In the genomic region with DNA sequence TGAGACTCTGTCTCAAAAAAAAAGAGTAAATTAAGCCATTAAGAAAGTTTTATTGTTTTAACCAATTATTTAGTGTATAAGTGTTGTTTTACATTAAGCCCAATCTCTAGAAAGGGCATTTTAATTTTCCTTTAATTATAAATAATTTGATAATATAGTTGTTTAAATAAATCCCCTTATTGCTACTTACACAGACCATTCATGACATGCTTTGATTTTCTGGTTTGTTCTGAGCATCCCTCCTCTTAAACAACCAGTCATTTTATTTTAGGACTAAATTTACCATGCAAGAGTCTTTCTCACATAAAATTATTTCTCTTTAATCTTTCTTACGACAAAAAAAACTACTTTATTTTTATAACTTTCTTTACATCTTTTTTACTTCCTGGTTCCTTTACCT, we compare ENCODE assay signal across 25 cellular contexts. TPM values are rescaled to one million over a fixed set of nuclear protein-coding genes. Genes with fewer than 3 reads are reported as not detected.
A peak's percentile ranks its signal among the peaks of the same experiment; 100 is the strongest.
DNase-seq lines count a peak whose midpoint lies in the region; ATAC-seq and TF ChIP-seq lines count a peak whose summit lies in the region.
"Had no signal": no experiment of that assay in that cellular context is flagged by ENCODE, and none has a peak within 500 bp of the region (broad histone marks: within the 10 kb centered on the region; RNA-seq: fewer than 3 reads in every experiment).

No MANE protein-coding gene starts in this region.

- no peaks in the 10 kb centered on the region for H3F3A ChIP-seq in neural progenitor cell (ENCODE audit: low read depth)

- H3K27ac Mint-ChIP-seq in neural progenitor cell: no peak overlapping the region
- H3K27ac Mint-ChIP-seq: CD14-positive monocyte; CD4-positive, alpha-beta memory T cell; CD4-positive, CD25-positive, alpha-beta regulatory T cell; CD8-positive, alpha-beta memory T cell had no signal

- H3K4me1 Mint-ChIP-seq in neural progenitor cell: no peaks in the 10 kb centered on the region
- H3K4me1 Mint-ChIP-seq: CD14-positive monocyte; CD4-positive, alpha-beta memory T cell; CD4-positive, CD25-positive, alpha-beta regulatory T cell; CD8-positive, alpha-beta memory T cell had no signal

- H3K27me3 ChIP-seq in neural progenitor cell: no peaks in the 10 kb centered on the region
- H3K27me3 ChIP-seq: BE2C had no signal

- no peak overlapping the region for H3K4me3 ChIP-seq in neural progenitor cell
- H3K4me3 ChIP-seq: BLaER1, GM12878 had no signal

- no peaks in the 10 kb centered on the region for H3K4me1 ChIP-seq in neural progenitor cell
- H3K4me1 ChIP-seq: BE2C, BLaER1 had no signal

- H3K27me3 Mint-ChIP-seq in neural progenitor cell (ENCODE audit: insufficient read depth, low read depth): no peaks in the 10 kb centered on the region
- H3K27me3 Mint-ChIP-seq: CD4-positive, CD25-positive, alpha-beta regulatory T cell had no signal

- H3K9me3 Mint-ChIP-seq in neural progenitor cell: peaks cover 20% of the 10 kb centered on the region

- no peaks in the 10 kb centered on the region for H3K36me3 ChIP-seq in neural progenitor cell
- H3K36me3 ChIP-seq: BE2C, BLaER1 had no signal

- no peaks in the 10 kb centered on the region for H4K20me1 ChIP-seq in neural progenitor cell (ENCODE audit: low read depth)
- H4K20me1 ChIP-seq: BLaER1 had no signal

- no peak overlapping the region for H3K9ac ChIP-seq in neural progenitor cell
- H3K9ac ChIP-seq: BLaER1 had no signal

- H2AFZ ChIP-seq in neural progenitor cell (replicated peaks): no peak overlapping the region

- no peaks in the 10 kb centered on the region for H3K79me2 ChIP-seq in neural progenitor cell (ENCODE audit: low read depth)

- no peak overlapping the region for H3K4me2 ChIP-seq in neural progenitor cell
- H3K4me2 ChIP-seq: BLaER1 had no signal

- H3K36me3 Mint-ChIP-seq in neural progenitor cell: no peaks in the 10 kb centered on the region
- H3K36me3 Mint-ChIP-seq: CD14-positive monocyte; CD4-positive, CD25-positive, alpha-beta regulatory T cell; CD8-positive, alpha-beta memory T cell had no signal

- peak; percentile 5 for DNase-seq in DMS53 (lab: John Stamatoyannopoulos, UW)
- DNase-seq in DMS53 treated with DMSO at 0.1 percent for 48 hours (lab: John Stamatoyannopoulos, UW; ENCODE audit: unreplicated experiment): no peak
- DNase-seq in OCI-M1 (lab: John Stamatoyannopoulos, UW): peak; percentile 0
- DNase-seq in neural progenitor cell (ENCODE audit: low spot score): peak; percentile 4
- DNase-seq: ACHN; BE2C; C1 segment of cervical spinal cord; CD4-positive, alpha-beta memory T cell; CD4-positive, CD25-positive, alpha-beta regulatory T cell; CD8-positive, alpha-beta memory T cell; COR-L47; DMS 273 treated with DMSO at 0.1 percent for 48 hours; DMS153; DMS79; DND-41; EL; GDM1 had no signal

- ATAC-seq in HG03378 (IDR thresholded peaks at IDR 0.05; ENCODE audit: unreplicated experiment) (no peak), GM18867 (IDR thresholded peaks at IDR 0.05; ENCODE audit: unreplicated experiment) (no peak)
- ATAC-seq: GM12878 had no signal

- no peak overlapping the region for H3K27ac ChIP-seq in neural progenitor cell
- H3K27ac ChIP-seq: 22Rv1, BLaER1 had no signal

- H3K9me3 ChIP-seq in neural progenitor cell (ENCODE audit: low read depth): peaks cover 29% of the 10 kb centered on the region
- H3K9me3 ChIP-seq: BE2C had no signal

- no peak for TF ChIP-seq CTCF in neural progenitor cell (IDR thresholded peaks at IDR 0.05)

- no peak overlapping the region for H3K4me3 Mint-ChIP-seq in neural progenitor cell
- H3K4me3 Mint-ChIP-seq: CD14-positive monocyte; CD4-positive, alpha-beta memory T cell; CD4-positive, CD25-positive, alpha-beta regulatory T cell; CD8-positive, alpha-beta memory T cell had no signal

RNA-seq across cellular contexts. Expression of a gene that starts 23.5 kb away (rescaled TPM):
- total RNA-seq in neural progenitor cell (ENCODE audit: low replicate concordance): not detected in 2 replicates
- total RNA-seq: A673; CD4-positive, CD25-positive, alpha-beta regulatory T cell; G401 had no signal
